8 cellular contexts compared by ENCODE assay signal in the genomic region with DNA sequence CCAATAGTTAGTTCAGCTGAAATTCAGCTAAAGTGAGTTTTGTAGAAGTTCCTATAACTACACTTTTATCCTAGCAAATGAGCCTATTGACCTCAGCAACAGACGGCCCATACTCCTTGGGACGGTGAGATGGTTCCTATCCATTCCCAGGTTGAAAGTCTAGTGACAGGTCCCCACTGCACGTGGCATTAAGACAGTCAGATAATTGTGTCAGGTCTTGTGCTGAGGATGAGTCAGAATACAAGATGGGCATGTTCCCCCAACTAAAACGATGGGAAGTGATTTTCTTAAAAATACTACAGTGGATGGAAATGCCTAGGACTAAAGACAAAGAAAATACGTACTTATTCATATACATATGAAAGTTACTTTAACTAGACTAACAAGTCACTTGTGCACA. TPM values are rescaled to one million over a fixed set of nuclear protein-coding genes. Genes with fewer than 3 reads are reported as not detected.
DNase-seq lines count a peak whose midpoint lies in the region; ATAC-seq and TF ChIP-seq lines count a peak whose summit lies in the region.

No MANE protein-coding gene starts in this region.

- ATAC-seq in activated B cell treated with CpG ODN at 0.5 μM for 24 hours (ENCODE audit: low read depth) (no peak), HG03025 (IDR thresholded peaks at IDR 0.05; ENCODE audit: low FRiP score, unreplicated experiment) (no peak)

- H3K4me1 Mint-ChIP-seq in activated B cell treated with CpG ODN at 0.5 μM for 24 hours = peaks cover 19% of the 10 kb centered on the region

- H3K27ac ChIP-seq in hepatocyte = no peak overlapping the region
- H3K27ac ChIP-seq in skin epidermis = peak overlapping the region in 18 of 21 experiments; percentile 17 to 96 (median 86)

- peak overlapping the region; percentile 90 for H3K4me3 Mint-ChIP-seq in activated B cell treated with CpG ODN at 0.5 μM for 24 hours

- WGBS in hepatocyte (ENCODE audit: low lambda C conversion rate, missing lambda C conversion rate) = 50% methylated on average over 5 of the region's 5 CpGs

- TF ChIP-seq CTCF in activated B cell treated with CpG ODN at 0.5 μM for 24 hours (IDR thresholded peaks at IDR 0.05) = no peak
- TF ChIP-seq CTCF in hepatocyte (IDR thresholded peaks at IDR 0.05; ENCODE audit: poor library complexity) = no peak

- no peaks in the 10 kb centered on the region for H3K27me3 ChIP-seq in hepatocyte

- H3K9me3 Mint-ChIP-seq in activated B cell treated with CpG ODN at 0.5 μM for 24 hours = no peaks in the 10 kb centered on the region

- no peaks in the 10 kb centered on the region for H3K9me3 ChIP-seq in hepatocyte (ENCODE audit: low read depth)

- H3K36me3 Mint-ChIP-seq in activated B cell treated with CpG ODN at 0.5 μM for 24 hours (ENCODE audit: low read depth) = peaks cover 7% of the 10 kb centered on the region

- intact Hi-C loops in activated B cell treated with CpG ODN at 0.5 μM for 24 hours (cut with micrococcal nuclease) = loop anchor here (1.0 to 10.0 kb wide), 11 partner anchors 62 to 1602 kb away; a partner anchor contains a TSS

- DNase-seq in HCEC 1CT = peak; percentile 35
- no peak for DNase-seq in activated B cell treated with CpG ODN at 0.5 μM for 24 hours
- DNase-seq in hepatocyte (ENCODE audit: low spot score) = no peak
- no peak for DNase-seq in DMS53 treated with DMSO at 0.1 percent for 48 hours (lab: John Stamatoyannopoulos, UW; ENCODE audit: unreplicated experiment)
- DNase-seq in COLO668 (lab: John Stamatoyannopoulos, UW; ENCODE audit: unreplicated experiment) = no peak
- DNase-seq in hippocampal formation (lab: John Stamatoyannopoulos, UW) = no peak

- no peaks in the 10 kb centered on the region for H3K36me3 ChIP-seq in hepatocyte (replicated peaks; ENCODE audit: insufficient read depth, low read depth)

- H3K4me3 ChIP-seq in hepatocyte (peak overlapping the region; percentile 72), skin epidermis (peak overlapping the region; percentile 39 to 56 (median 50))

- POLR2A ChIA-PET in activated B cell treated with CpG ODN at 0.5 μM for 24 hours (lab: Charles Lee) = no interaction called here

- no peak overlapping the region for H3K27ac Mint-ChIP-seq in activated B cell treated with CpG ODN at 0.5 μM for 24 hours

- peaks cover 17% of the 10 kb centered on the region for H3K4me1 ChIP-seq in hepatocyte (ENCODE audit: insufficient read depth)

- H2AFZ ChIP-seq in hepatocyte = peak overlapping the region; percentile 81

- H3K79me2 ChIP-seq in hepatocyte = no peaks in the 10 kb centered on the region

- no peaks in the 10 kb centered on the region for H4K20me1 ChIP-seq in hepatocyte (ENCODE audit: insufficient read depth, poor library complexity, severe bottlenecking)

- CTCF ChIA-PET in activated B cell treated with CpG ODN at 0.5 μM for 24 hours (lab: Charles Lee) = interaction anchor here (0.7 to 3.6 kb wide), 18 partner anchors 10 to 394 kb away, joined by 3 to 37 read pairs (median 5); no protein-coding TSS in a partner anchor

- H3K27me3 Mint-ChIP-seq in activated B cell treated with CpG ODN at 0.5 μM for 24 hours = peaks cover 37% of the 10 kb centered on the region

- H3K4me2 ChIP-seq in hepatocyte = peak overlapping the region; percentile 98

- H3K9me2 ChIP-seq in hepatocyte (replicated peaks; ENCODE audit: insufficient read depth) = no peaks in the 10 kb centered on the region

RNA-seq across cellular contexts. Expression of a gene that starts 2.1 kb away (rescaled TPM):
- total RNA-seq in activated B cell treated with CpG ODN at 0.5 μM for 24 hours = 5.2 and 6.1 TPM in 2 replicates
- 36.0 and 47.8 TPM in 2 replicates for total RNA-seq in hepatocyte
- 43.3 and 60.2 TPM in 2 replicates for polyA plus RNA-seq in hepatocyte

RNA-seq across cellular contexts. Expression of a gene that starts 27.4 kb away (rescaled TPM):
- total RNA-seq in activated B cell treated with CpG ODN at 0.5 μM for 24 hours (not detected in 2 replicates), hepatocyte (35.5 and 49.2 TPM in 2 replicates)
- polyA plus RNA-seq in hepatocyte = 53.0 and 61.5 TPM in 2 replicates

Comparison
In these comparisons a context has a peak if more than half of its experiments do, and no peak if none do; other contexts are left out.
1. RNA of a gene that starts 27.4 kb away (total RNA-seq): 35.5 to 49.2 TPM in hepatocyte; not detected in activated B cell treated with CpG ODN at 0.5 μM for 24 hours; every median in the first group is over 10 times any median in the second.